ENCODE assay signal across 8 cellular contexts in the genomic region with DNA sequence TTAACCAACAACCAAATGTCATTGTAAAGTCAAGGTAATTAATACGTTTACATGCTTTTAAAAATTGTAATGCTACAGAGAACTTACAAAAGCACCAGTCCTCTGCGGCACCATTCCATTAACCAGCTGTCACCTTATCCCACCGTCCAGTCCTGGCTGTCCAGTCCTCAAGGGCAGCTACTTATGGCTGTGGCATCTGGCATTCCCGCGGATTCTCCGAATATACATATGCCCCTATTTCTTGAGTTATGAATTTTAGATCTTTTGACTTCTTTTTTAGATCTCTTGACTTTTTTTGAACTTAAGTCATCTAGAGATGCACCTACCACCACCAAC. TPM values are rescaled to one million over a fixed set of nuclear protein-coding genes. Genes with fewer than 3 reads are reported as not detected.
A peak's percentile ranks its signal among the peaks of the same experiment; 100 is the strongest.
DNase-seq lines count a peak whose midpoint lies in the region; ATAC-seq, FAIRE-seq and TF ChIP-seq lines count a peak whose summit lies in the region.

No MANE protein-coding gene starts in this region.

- FAIRE-seq in GM12891 (lab: Jason Lieb, UNC): no peak

- peak overlapping the region; percentile 65 to 93 (median 79) for H3K4me3 ChIP-seq in spleen

- no peaks in the 10 kb centered on the region for H3K36me3 Mint-ChIP-seq in WTC11

- DNase-seq in HCEC 1CT: peak; percentile 2
- DNase-seq in WTC11 (ENCODE audit: low spot score): no peak
- DNase-seq in hepatic stellate cell (ENCODE audit: low spot score): peak; percentile 19
- no peak for DNase-seq in spleen
- DNase-seq in stimulated activated naive CD4-positive, alpha-beta T cell (lab: John Stamatoyannopoulos, UW): no peak
- DNase-seq in GM12891 (ENCODE audit: insufficient read length, low spot score): no peak

- POLR2A ChIA-PET in WTC11 (lab: Charles Lee): interaction anchor here (0.7 kb wide), 1 partner anchor 14 kb away, joined by 3 read pairs; no protein-coding TSS in a partner anchor

- H3K4me3 Mint-ChIP-seq in WTC11: peak overlapping the region; percentile 61

- H3K36me3 ChIP-seq in spleen: no peaks in the 10 kb centered on the region

- peaks cover 5 to 34% (median 15%) of the 10 kb centered on the region in 6 donors for H3K4me1 ChIP-seq in spleen

- H3K27me3 ChIP-seq in spleen (replicated peaks in 1 of 7): no peaks in the 10 kb centered on the region

- H3K27ac ChIP-seq in spleen: peak overlapping the region in 3 of 8 donors; percentile 5 to 72 (median 71)

- H3K4me1 Mint-ChIP-seq in WTC11: peaks cover 5% of the 10 kb centered on the region

- intact Hi-C loops in spleen (cut with DNase I; ENCODE audit: low total_unique reads): no loop called here

- CTCF ChIA-PET in WTC11 (lab: Charles Lee): no interaction called here

- H3K9me3 ChIP-seq in spleen: no peaks in the 10 kb centered on the region

- no peak overlapping the region for H3K27ac Mint-ChIP-seq in WTC11

- ATAC-seq in WTC11 (peak; percentile 16), GM19397 (IDR thresholded peaks at IDR 0.05; ENCODE audit: unreplicated experiment) (no peak), HG03097 (IDR thresholded peaks at IDR 0.05; ENCODE audit: low FRiP score, unreplicated experiment) (no peak)

- 11 to 19% (median 16%) methylated on average over 6 of the region's 6 CpGs for WGBS in spleen, 5 donors

- TF ChIP-seq POLR2A in spleen (IDR thresholded peaks at IDR 0.05) (no peak), GM12891 (IDR thresholded peaks at IDR 0.05; ENCODE audit: low read depth, low read length) (no peak)

- H3K27me3 Mint-ChIP-seq in WTC11 (ENCODE audit: low read depth): peaks cover 16% of the 10 kb centered on the region

- H3K9me3 Mint-ChIP-seq in WTC11: no peaks in the 10 kb centered on the region

- TF ChIP-seq CTCF in WTC11 (IDR thresholded peaks at IDR 0.05) (no peak), spleen (IDR thresholded peaks at IDR 0.05 in 8 of 11, conservative IDR thresholded peaks at IDR 0.05 in 3 of 11) (no peak)

TF ChIP-seq in WTC11, 78 proteins besides CTCF, POLR2A, EP300 and RAD21 (continues in another document):
- TF ChIP-seq, protein P1, sequence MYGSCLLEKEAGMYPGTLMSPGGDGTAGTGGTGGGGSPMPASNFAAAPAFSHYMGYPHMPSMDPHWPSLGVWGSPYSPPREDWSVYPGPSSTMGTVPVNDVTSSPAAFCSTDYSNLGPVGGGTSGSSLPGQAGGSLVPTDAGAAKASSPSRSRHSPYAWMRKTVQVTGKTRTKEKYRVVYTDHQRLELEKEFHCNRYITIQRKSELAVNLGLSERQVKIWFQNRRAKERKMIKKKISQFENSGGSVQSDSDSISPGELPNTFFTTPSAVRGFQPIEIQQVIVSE (CRISPR knock-in tag; IDR thresholded peaks at IDR 0.05; ENCODE audit: borderline replicate concordance): no peak
- TF ChIP-seq ETV6 (CRISPR knock-in tag; IDR thresholded peaks at IDR 0.05) (no peak), ELF4 (CRISPR knock-in tag; IDR thresholded peaks at IDR 0.05; ENCODE audit: low read depth) (no peak), ZNF138 (CRISPR knock-in tag; conservative IDR thresholded peaks at IDR 0.05) (no peak), OVOL2 (CRISPR knock-in tag; IDR thresholded peaks at IDR 0.05; ENCODE audit: borderline replicate concordance) (no peak), NR3C1 (CRISPR knock-in tag; conservative IDR thresholded peaks at IDR 0.05; ENCODE audit: low read depth) (no peak)
- TF ChIP-seq, protein P2, sequence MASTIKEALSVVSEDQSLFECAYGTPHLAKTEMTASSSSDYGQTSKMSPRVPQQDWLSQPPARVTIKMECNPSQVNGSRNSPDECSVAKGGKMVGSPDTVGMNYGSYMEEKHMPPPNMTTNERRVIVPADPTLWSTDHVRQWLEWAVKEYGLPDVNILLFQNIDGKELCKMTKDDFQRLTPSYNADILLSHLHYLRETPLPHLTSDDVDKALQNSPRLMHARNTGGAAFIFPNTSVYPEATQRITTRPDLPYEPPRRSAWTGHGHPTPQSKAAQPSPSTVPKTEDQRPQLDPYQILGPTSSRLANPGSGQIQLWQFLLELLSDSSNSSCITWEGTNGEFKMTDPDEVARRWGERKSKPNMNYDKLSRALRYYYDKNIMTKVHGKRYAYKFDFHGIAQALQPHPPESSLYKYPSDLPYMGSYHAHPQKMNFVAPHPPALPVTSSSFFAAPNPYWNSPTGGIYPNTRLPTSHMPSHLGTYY (CRISPR knock-in tag; IDR thresholded peaks at IDR 0.05): no peak
- TF ChIP-seq, protein P3, sequence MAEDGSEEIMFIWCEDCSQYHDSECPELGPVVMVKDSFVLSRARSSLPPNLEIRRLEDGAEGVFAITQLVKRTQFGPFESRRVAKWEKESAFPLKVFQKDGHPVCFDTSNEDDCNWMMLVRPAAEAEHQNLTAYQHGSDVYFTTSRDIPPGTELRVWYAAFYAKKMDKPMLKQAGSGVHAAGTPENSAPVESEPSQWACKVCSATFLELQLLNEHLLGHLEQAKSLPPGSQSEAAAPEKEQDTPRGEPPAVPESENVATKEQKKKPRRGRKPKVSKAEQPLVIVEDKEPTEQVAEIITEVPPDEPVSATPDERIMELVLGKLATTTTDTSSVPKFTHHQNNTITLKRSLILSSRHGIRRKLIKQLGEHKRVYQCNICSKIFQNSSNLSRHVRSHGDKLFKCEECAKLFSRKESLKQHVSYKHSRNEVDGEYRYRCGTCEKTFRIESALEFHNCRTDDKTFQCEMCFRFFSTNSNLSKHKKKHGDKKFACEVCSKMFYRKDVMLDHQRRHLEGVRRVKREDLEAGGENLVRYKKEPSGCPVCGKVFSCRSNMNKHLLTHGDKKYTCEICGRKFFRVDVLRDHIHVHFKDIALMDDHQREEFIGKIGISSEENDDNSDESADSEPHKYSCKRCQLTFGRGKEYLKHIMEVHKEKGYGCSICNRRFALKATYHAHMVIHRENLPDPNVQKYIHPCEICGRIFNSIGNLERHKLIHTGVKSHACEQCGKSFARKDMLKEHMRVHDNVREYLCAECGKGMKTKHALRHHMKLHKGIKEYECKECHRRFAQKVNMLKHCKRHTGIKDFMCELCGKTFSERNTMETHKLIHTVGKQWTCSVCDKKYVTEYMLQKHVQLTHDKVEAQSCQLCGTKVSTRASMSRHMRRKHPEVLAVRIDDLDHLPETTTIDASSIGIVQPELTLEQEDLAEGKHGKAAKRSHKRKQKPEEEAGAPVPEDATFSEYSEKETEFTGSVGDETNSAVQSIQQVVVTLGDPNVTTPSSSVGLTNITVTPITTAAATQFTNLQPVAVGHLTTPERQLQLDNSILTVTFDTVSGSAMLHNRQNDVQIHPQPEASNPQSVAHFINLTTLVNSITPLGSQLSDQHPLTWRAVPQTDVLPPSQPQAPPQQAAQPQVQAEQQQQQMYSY (CRISPR knock-in tag; IDR thresholded peaks at IDR 0.05): no peak

TF ChIP-seq in GM12891, 5 proteins besides CTCF, POLR2A, EP300 and RAD21:
- TF ChIP-seq POU2F2 (IDR thresholded peaks at IDR 0.05; ENCODE audit: low read depth, low read length) (no peak), PAX5 (IDR thresholded peaks at IDR 0.05; ENCODE audit: insufficient read depth, low read length, severe bottlenecking) (no peak), TAF1 (IDR thresholded peaks at IDR 0.05; ENCODE audit: low read depth, low read length) (no peak), SPI1 (IDR thresholded peaks at IDR 0.05; ENCODE audit: low read depth, low read length) (no peak), POLR2AphosphoS5 (IDR thresholded peaks at IDR 0.05; ENCODE audit: low read depth, low read length) (no peak)

RNA-seq across cellular contexts. Expression of a gene that starts 0.4 kb away (rescaled TPM):
- total RNA-seq in WTC11 (2021) (12.5 to 17.0 TPM (median 16.4 TPM) in 3 replicates), spleen (10 to 100 TPM in 3 of 7 donors, 1 to 10 TPM in 4; 4.5 to 13.6 (median 8.0) TPM)
- polyA plus RNA-seq in spleen: 1 to 10 TPM; 2.3 to 3.6 (median 2.9) TPM
- 0.08 TPM for polyA plus RNA-seq in GM12891 (2012; ENCODE audit: low read depth, missing spikeins)

Comparison
In these comparisons a context has a peak if more than half of its experiments do, and no peak if none do; other contexts are left out.
1. DNase-seq: peak in HCEC 1CT (single experiment) and hepatic stellate cell (single experiment); none in WTC11 (single experiment), spleen (single experiment), stimulated activated naive CD4-positive, alpha-beta T cell (0 of 6) and GM12891 (single experiment).